18 cellular contexts compared by ENCODE assay signal in the genomic region with DNA sequence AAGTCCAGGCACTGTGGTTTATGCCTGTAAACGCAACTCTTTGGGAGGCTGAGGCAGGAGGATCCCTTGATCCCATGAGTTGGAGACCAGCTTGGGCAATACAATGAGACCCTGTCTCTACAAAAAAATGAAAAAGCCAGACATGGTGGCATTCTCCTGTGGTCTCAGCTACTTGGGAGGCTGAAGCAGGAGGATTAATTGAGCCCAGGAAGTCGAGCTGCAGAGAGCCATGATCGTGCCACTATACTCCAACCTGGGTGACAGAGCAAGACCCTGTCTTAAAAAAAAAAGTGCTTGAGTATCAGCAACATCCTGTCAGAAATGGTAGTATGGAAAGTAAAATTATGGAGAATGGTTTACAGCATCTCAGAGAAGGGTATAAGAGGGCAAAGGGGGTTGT. TPM values are rescaled to one million over a fixed set of nuclear protein-coding genes. Genes with fewer than 3 reads are reported as not detected.
DNase-seq lines count a peak whose midpoint lies in the region; ATAC-seq and TF ChIP-seq lines count a peak whose summit lies in the region.
"Had no signal": no experiment of that assay in that cellular context is flagged by ENCODE, and none has a peak within 500 bp of the region (broad histone marks: within the 10 kb centered on the region; RNA-seq: fewer than 3 reads in every experiment).

No MANE protein-coding gene starts in this region.

- TF ChIP-seq POLR2A in spleen (IDR thresholded peaks at IDR 0.05) = no peak

- H3K27ac Mint-ChIP-seq in activated CD8-positive, alpha-beta memory T cell treated with anti-CD3 and anti-CD28 coated beads, Interleukin-2, amount 10 ng/mL, durations not matched to agents 7 days and 5 days = peak overlapping the region; percentile 92
- peak overlapping the region; percentile 90 for H3K27ac Mint-ChIP-seq in activated naive CD8-positive, alpha-beta T cell treated with anti-CD3 and anti-CD28 coated beads for 36 hours
- H3K27ac Mint-ChIP-seq: WTC11 had no signal

- H3K27ac ChIP-seq in KOPT-K1 (ENCODE audit: low read depth, low read length, poor library complexity, severe bottlenecking) (peak overlapping the region; percentile 94), spleen (peak overlapping the region in 7 of 8 donors; percentile 72 to 99 (median 82))
- H3K27ac ChIP-seq: uterus had no signal

- peak overlapping the region in 1 of 8 donors; percentile 49 for H3K4me3 ChIP-seq in spleen
- no peak overlapping the region for H3K4me3 ChIP-seq in BE2C (ENCODE audit: low read depth, low read length)
- H3K4me3 ChIP-seq: uterus had no signal

- intact Hi-C loops in spleen (cut with DNase I; ENCODE audit: low total_unique reads) = no loop called here
- intact Hi-C loops in left ventricle myocardium superior (cut with micrococcal nuclease) = no loop called here

- H3K9me3 ChIP-seq in KOPT-K1 (ENCODE audit: insufficient read depth, low read length, poor library complexity, severe bottlenecking) = no peaks in the 10 kb centered on the region
- no peaks in the 10 kb centered on the region for H3K9me3 ChIP-seq in spleen
- no peaks in the 10 kb centered on the region for H3K9me3 ChIP-seq in BE2C
- H3K9me3 ChIP-seq: uterus had no signal

- H3K9me3 Mint-ChIP-seq in activated CD8-positive, alpha-beta memory T cell treated with anti-CD3 and anti-CD28 coated beads, Interleukin-2, amount 10 ng/mL, durations not matched to agents 7 days and 5 days (ENCODE audit: low read depth) = peaks cover 1% of the 10 kb centered on the region
- H3K9me3 Mint-ChIP-seq in activated naive CD8-positive, alpha-beta T cell treated with anti-CD3 and anti-CD28 coated beads for 36 hours = peaks cover 8% of the 10 kb centered on the region

- H3K4me3 Mint-ChIP-seq in activated CD8-positive, alpha-beta memory T cell treated with anti-CD3 and anti-CD28 coated beads, Interleukin-2, amount 10 ng/mL, durations not matched to agents 7 days and 5 days = peak overlapping the region; percentile 68
- H3K4me3 Mint-ChIP-seq in activated naive CD8-positive, alpha-beta T cell treated with anti-CD3 and anti-CD28 coated beads for 36 hours = no peak overlapping the region
- H3K4me3 Mint-ChIP-seq: WTC11 had no signal

- peaks cover 72% of the 10 kb centered on the region for H3K4me1 Mint-ChIP-seq in activated CD8-positive, alpha-beta memory T cell treated with anti-CD3 and anti-CD28 coated beads, Interleukin-2, amount 10 ng/mL, durations not matched to agents 7 days and 5 days
- H3K4me1 Mint-ChIP-seq in activated naive CD8-positive, alpha-beta T cell treated with anti-CD3 and anti-CD28 coated beads for 36 hours = peaks cover 76% of the 10 kb centered on the region
- H3K4me1 Mint-ChIP-seq: WTC11 had no signal

- H3K36me3 ChIP-seq in KOPT-K1 (ENCODE audit: insufficient read depth, low read length) = peaks cover 11% of the 10 kb centered on the region
- H3K36me3 ChIP-seq in spleen = peaks cover 0 to 13% (median 0%) of the 10 kb centered on the region in 6 donors
- no peaks in the 10 kb centered on the region for H3K36me3 ChIP-seq in BE2C
- H3K36me3 ChIP-seq: uterus had no signal

- peaks cover 16 to 100% (median 61%) of the 10 kb centered on the region in 6 donors for H3K4me1 ChIP-seq in spleen
- no peaks in the 10 kb centered on the region for H3K4me1 ChIP-seq in BE2C
- H3K4me1 ChIP-seq: uterus had no signal

- no peak for TF ChIP-seq CTCF in spleen (IDR thresholded peaks at IDR 0.05 in 8 of 11, conservative IDR thresholded peaks at IDR 0.05 in 3 of 11)
- no peak for TF ChIP-seq CTCF in BE2C (IDR thresholded peaks at IDR 0.05; ENCODE audit: low read depth, low read length)

- no peaks in the 10 kb centered on the region for H3K27me3 ChIP-seq in spleen (replicated peaks in 1 of 7)
- H3K27me3 ChIP-seq in BE2C = no peaks in the 10 kb centered on the region
- H3K27me3 ChIP-seq: uterus had no signal

- peaks cover 63% of the 10 kb centered on the region for H3K36me3 Mint-ChIP-seq in activated CD8-positive, alpha-beta memory T cell treated with anti-CD3 and anti-CD28 coated beads, Interleukin-2, amount 10 ng/mL, durations not matched to agents 7 days and 5 days
- peaks cover 69% of the 10 kb centered on the region for H3K36me3 Mint-ChIP-seq in activated naive CD8-positive, alpha-beta T cell treated with anti-CD3 and anti-CD28 coated beads for 36 hours
- H3K36me3 Mint-ChIP-seq: WTC11 had no signal

- CTCF ChIA-PET in activated CD8-positive, alpha-beta memory T cell treated with anti-CD3 and anti-CD28 coated beads, Interleukin-2, amount 10 ng/mL, durations not matched to agents 7 days and 5 days (lab: Charles Lee) = interaction anchor here (1.0 to 1.8 kb wide), 2 partner anchors 18 to 34 kb away, joined by 4 to 10 read pairs; no protein-coding TSS in a partner anchor

- WGBS in spleen, 5 donors = 56 to 77% (median 58%) methylated on average over 3 of the region's 3 CpGs

- H3K27me3 Mint-ChIP-seq in activated CD8-positive, alpha-beta memory T cell treated with anti-CD3 and anti-CD28 coated beads, Interleukin-2, amount 10 ng/mL, durations not matched to agents 7 days and 5 days = no peaks in the 10 kb centered on the region
- no peaks in the 10 kb centered on the region for H3K27me3 Mint-ChIP-seq in activated naive CD8-positive, alpha-beta T cell treated with anti-CD3 and anti-CD28 coated beads for 36 hours

- no peak for DNase-seq in activated CD8-positive, alpha-beta memory T cell treated with anti-CD3 and anti-CD28 coated beads, Interleukin-2, amount 10 ng/mL, durations not matched to agents 7 days and 5 days
- no peak for DNase-seq in activated CD8-positive, alpha-beta memory T cell treated with anti-CD3 and anti-CD28 coated beads for 24 hours
- no peak for DNase-seq in activated naive CD8-positive, alpha-beta T cell treated with anti-CD3 and anti-CD28 coated beads for 36 hours
- DNase-seq in spleen = no peak
- DNase-seq in BE2C = no peak
- no peak for DNase-seq in left ventricle myocardium superior
- DNase-seq: anterior cingulate cortex, cerebellar nuclear complex, mesendoderm, NCI-H1694, NCI-H2227 treated with DMSO at 0.1 percent for 48 hours, right cardiac atrium, uterus had no signal

- no peak for ATAC-seq in activated CD8-positive, alpha-beta memory T cell treated with anti-CD3 and anti-CD28 coated beads, Interleukin-2, amount 10 ng/mL, durations not matched to agents 7 days and 5 days
- ATAC-seq in HG03460 (IDR thresholded peaks at IDR 0.05; ENCODE audit: unreplicated experiment) (no peak), left ventricle myocardium superior (no peak)
- ATAC-seq: right cardiac atrium, WTC11 had no signal

RNA-seq across cellular contexts. Expression of a gene that starts 11.6 kb away (rescaled TPM):
- 10 to 100 TPM; 73.2 to 73.8 TPM for total RNA-seq in activated CD8-positive, alpha-beta memory T cell treated with anti-CD3 and anti-CD28 coated beads, Interleukin-2, amount 10 ng/mL, durations not matched to agents 7 days and 5 days
- total RNA-seq in activated naive CD8-positive, alpha-beta T cell treated with anti-CD3 and anti-CD28 coated beads for 36 hours = 10 to 100 TPM; 66.3 to 68.0 TPM
- total RNA-seq in spleen (100 to 1,000 TPM in 1 of 7 donors, 10 to 100 TPM in 6; 67.8 to 136 (median 84.6) TPM), left ventricle myocardium superior (2.8 TPM)
- 10 to 100 TPM; 19.7 to 24.9 (median 21.8) TPM for polyA plus RNA-seq in spleen
- polyA plus RNA-seq in BE2C (2012; ENCODE audit: insufficient read depth, insufficient read length, low read depth) = not detected
- total RNA-seq: A673 had no signal
- polyA plus RNA-seq: keratinocyte had no signal

Comparison
In these comparisons a context has a peak if more than half of its experiments do, and no peak if none do; other contexts are left out.
1. RNA of a gene that starts 11.6 kb away (total RNA-seq): 67.8 to 136 TPM in spleen, 73.2 to 73.8 TPM in activated CD8-positive, alpha-beta memory T cell treated with anti-CD3 and anti-CD28 coated beads, Interleukin-2, amount 10 ng/mL, durations not matched to agents 7 days and 5 days and 66.3 to 68.0 TPM in activated naive CD8-positive, alpha-beta T cell treated with anti-CD3 and anti-CD28 coated beads for 36 hours; 2.8 TPM in left ventricle myocardium superior (single experiment); every median in the first group is over 10 times any median in the second.